15 cellular contexts compared by ENCODE assay signal in the genomic region with DNA sequence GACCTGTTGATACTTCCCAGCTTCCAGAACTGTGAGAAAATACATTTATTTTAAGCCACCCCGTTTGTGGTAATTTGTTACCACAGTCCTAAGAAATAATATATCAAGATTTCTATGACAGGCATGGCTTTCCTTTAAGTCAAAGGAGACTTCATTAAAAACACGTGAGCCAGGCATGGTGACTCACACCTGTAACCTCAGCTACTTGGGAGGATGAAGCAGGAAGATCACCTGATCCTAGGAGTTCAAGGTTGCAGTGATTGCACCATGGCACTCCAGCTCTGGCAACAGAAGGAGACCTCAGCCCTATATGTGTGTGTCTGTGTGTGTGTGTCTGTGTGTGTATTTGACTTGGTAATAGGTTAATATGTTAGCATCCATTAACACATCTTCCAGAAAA.
"Had no signal": no experiment of that assay in that cellular context is flagged by ENCODE, and none has a peak within 500 bp of the region (broad histone marks: within the 10 kb centered on the region; RNA-seq: fewer than 3 reads in every experiment).

No MANE protein-coding gene starts in this region.

- H3K27me3 ChIP-seq: gastrocnemius medialis, right atrium auricular region had no signal

- H3K4me3 ChIP-seq: coronary artery, gastrocnemius medialis, mucosa of descending colon, right atrium auricular region, smooth muscle cell had no signal

- DNase-seq: effector CD4-positive, alpha-beta T cell; endodermal cell; gastrocnemius medialis; glutamatergic neuron; islet precursor cell; mucosa of descending colon; natural killer cell; posterior cingulate gyrus; stimulated activated CD4-positive, alpha-beta T cell treated with anti-CD3 and anti-CD28 coated beads, Interleukin-2, amount 100 ng/mL, for 48 hours; stimulated activated naive CD4-positive, alpha-beta T cell treated with Interleukin-2 at 50 U/mL for 16 hours; trophoblast cell had no signal

- H3K9me3 ChIP-seq: gastrocnemius medialis, mucosa of descending colon, right atrium auricular region had no signal

- H3K4me3 Mint-ChIP-seq: endodermal cell, natural killer cell, neural crest cell had no signal

- H3K36me3 Mint-ChIP-seq: natural killer cell had no signal

- H3K9me3 Mint-ChIP-seq: endodermal cell, neural crest cell had no signal

- H3K4me1 Mint-ChIP-seq: endodermal cell, natural killer cell, neural crest cell had no signal

- H3K36me3 ChIP-seq: gastrocnemius medialis, right atrium auricular region had no signal

- H3K27ac Mint-ChIP-seq: endodermal cell, natural killer cell had no signal

- H3K4me1 ChIP-seq: gastrocnemius medialis, right atrium auricular region had no signal

- H3K27ac ChIP-seq: coronary artery, gastrocnemius medialis, right atrium auricular region had no signal
